In the genomic region with DNA sequence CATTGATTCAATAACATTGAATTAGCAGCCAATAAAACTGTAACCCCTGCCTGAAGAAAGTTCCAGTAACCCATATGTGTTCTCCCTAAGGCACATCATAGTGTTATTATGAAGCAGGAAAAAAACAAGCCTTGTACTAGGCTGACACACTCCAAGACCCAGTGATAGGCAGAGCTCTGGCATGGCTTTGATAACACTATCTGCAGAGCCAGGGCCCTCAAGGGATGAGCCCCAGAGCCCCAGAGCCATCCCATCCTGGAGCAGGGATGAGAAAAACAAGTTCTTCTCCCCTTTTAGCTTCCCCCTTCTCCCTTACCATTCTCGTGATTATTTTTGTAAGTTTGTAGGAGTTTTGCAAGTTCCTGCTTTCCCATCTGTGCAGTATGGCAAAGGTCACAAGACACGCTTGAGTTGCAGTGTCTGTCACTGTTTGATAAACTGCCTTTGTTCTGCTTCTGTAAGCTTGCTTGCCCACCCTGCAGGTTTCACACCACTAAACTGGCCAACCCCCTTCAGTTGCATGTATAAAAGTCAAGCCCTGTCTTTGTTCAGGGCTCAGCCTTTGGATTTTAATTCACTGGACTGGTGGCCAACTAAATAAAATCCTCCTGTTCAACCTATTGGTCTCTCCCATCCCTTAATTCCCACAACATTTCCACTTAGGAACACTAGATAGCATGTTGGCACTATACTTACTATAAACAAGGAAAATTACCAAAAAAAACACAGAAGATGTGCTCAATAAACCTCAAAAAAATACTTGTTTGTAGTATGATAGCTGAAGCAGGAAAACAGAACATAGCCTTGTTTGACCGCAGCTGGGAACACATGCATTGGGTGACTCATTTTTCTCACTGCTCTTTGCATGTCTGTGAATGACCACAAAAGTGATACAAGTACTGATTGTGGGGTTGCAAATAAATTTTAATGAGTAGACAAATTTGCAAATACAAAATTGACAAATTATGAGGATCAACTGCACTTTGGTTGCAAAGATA, we compare ENCODE assay signal across 11 cellular contexts. TPM values are rescaled to one million over a fixed set of nuclear protein-coding genes. Genes with fewer than 3 reads are reported as not detected.
A peak's percentile ranks its signal among the peaks of the same experiment; 100 is the strongest.
DNase-seq lines count a peak whose midpoint lies in the region; ATAC-seq, FAIRE-seq and TF ChIP-seq lines count a peak whose summit lies in the region.
"Had no signal": no experiment of that assay in that cellular context is flagged by ENCODE, and none has a peak within 500 bp of the region (broad histone marks: within the 10 kb centered on the region; RNA-seq: fewer than 3 reads in every experiment).

No MANE protein-coding gene starts in this region.

- in situ Hi-C loops in astrocyte of the spinal cord (cut with HindIII; ENCODE audit: low sequenced_read_pairs): no loop called here

- H3K27me3 ChIP-seq in upper lobe of left lung: no peaks in the 10 kb centered on the region

- TF ChIP-seq EP300 in upper lobe of left lung (IDR thresholded peaks at IDR 0.05): no peak

- no peaks in the 10 kb centered on the region for H3K27me3 Mint-ChIP-seq in stimulated activated memory B cell treated with anti-CD40 and anti-IgM and Interleukin-4, amounts not matched to agents 10 μg/mL and 1 μg/mL and 100 μg/mL, for 72 hours

- ATAC-seq in HG03521 (IDR thresholded peaks at IDR 0.05; ENCODE audit: unreplicated experiment) (peak; percentile 43), HG02610 (IDR thresholded peaks at IDR 0.05; ENCODE audit: unreplicated experiment) (no peak), upper lobe of left lung (ENCODE audit: low FRiP score in 2 of 2) (no peak)
- no peak for ATAC-seq in stimulated activated memory B cell treated with anti-CD40 and anti-IgM and Interleukin-4, amounts not matched to agents 10 μg/mL and 1 μg/mL and 100 μg/mL, for 72 hours

- peak overlapping the region; percentile 66 for H3K27ac Mint-ChIP-seq in stimulated activated memory B cell treated with anti-CD40 and anti-IgM and Interleukin-4, amounts not matched to agents 10 μg/mL and 1 μg/mL and 100 μg/mL, for 72 hours

- no peak for FAIRE-seq in GM19239 (lab: Jason Lieb, UNC)
- FAIRE-seq: A204.1, colon had no signal

- WGBS in upper lobe of left lung, 2 donors: 61 to 71% methylated on average over 3 of the region's 3 CpGs

- TF ChIP-seq CTCF in astrocyte of the spinal cord (IDR thresholded peaks at IDR 0.05; ENCODE audit: low read depth, low read length) (no peak), upper lobe of left lung (IDR thresholded peaks at IDR 0.05) (no peak)

- peak; percentile 17 for DNase-seq in NK-92 treated with Interleukin-12 subunit alpha and Interleukin-12 subunit beta, amount 100 ng/mL, for 24 hours (lab: John Stamatoyannopoulos, UW)
- DNase-seq in NK-92 (lab: John Stamatoyannopoulos, UW; ENCODE audit: unreplicated experiment): no peak
- DNase-seq in astrocyte of the spinal cord (ENCODE audit: low read depth, low spot score): peak; percentile 92
- no peak for DNase-seq in upper lobe of left lung
- no peak for DNase-seq in GM19239 (ENCODE audit: insufficient read length, low spot score)
- DNase-seq: activated CD4-positive, CD25-positive, alpha-beta regulatory T cell treated with anti-CD3 and anti-CD28 coated beads, Interleukin-2, amount 50 U/mL, for 72 hours had no signal

- H3K4me3 Mint-ChIP-seq in stimulated activated memory B cell treated with anti-CD40 and anti-IgM and Interleukin-4, amounts not matched to agents 10 μg/mL and 1 μg/mL and 100 μg/mL, for 72 hours: no peak overlapping the region

- no peaks in the 10 kb centered on the region for H3K36me3 Mint-ChIP-seq in stimulated activated memory B cell treated with anti-CD40 and anti-IgM and Interleukin-4, amounts not matched to agents 10 μg/mL and 1 μg/mL and 100 μg/mL, for 72 hours

- no peaks in the 10 kb centered on the region for H3K4me1 ChIP-seq in upper lobe of left lung

- H3K4me3 ChIP-seq in astrocyte of the spinal cord (ENCODE audit: low read depth, low read length) (no peak overlapping the region), upper lobe of left lung (no peak overlapping the region)

- no peaks in the 10 kb centered on the region for H3K9me3 ChIP-seq in upper lobe of left lung

- H3K9me3 Mint-ChIP-seq in stimulated activated memory B cell treated with anti-CD40 and anti-IgM and Interleukin-4, amounts not matched to agents 10 μg/mL and 1 μg/mL and 100 μg/mL, for 72 hours: peaks cover 4% of the 10 kb centered on the region

- H3K4me1 Mint-ChIP-seq in stimulated activated memory B cell treated with anti-CD40 and anti-IgM and Interleukin-4, amounts not matched to agents 10 μg/mL and 1 μg/mL and 100 μg/mL, for 72 hours: no peaks in the 10 kb centered on the region

- H3K36me3 ChIP-seq in upper lobe of left lung: no peaks in the 10 kb centered on the region

- H3K27ac ChIP-seq in upper lobe of left lung: no peak overlapping the region

- no peak for TF ChIP-seq POLR2A in upper lobe of left lung (IDR thresholded peaks at IDR 0.05)

RNA-seq across cellular contexts. Expression of gene GUCY1A2, which starts 22.5 kb away (rescaled TPM):
- total RNA-seq in upper lobe of left lung: 10 to 100 TPM in 3 of 6 donors, 1 to 10 TPM in 3; 4.2 to 22.9 (median 9.2) TPM

Comparison
In these comparisons a context has a peak if more than half of its experiments do, and no peak if none do; other contexts are left out.
1. DNase-seq: peak in NK-92 treated with Interleukin-12 subunit alpha and Interleukin-12 subunit beta, amount 100 ng/mL, for 24 hours (single experiment) and astrocyte of the spinal cord (single experiment); none in NK-92 (single experiment), upper lobe of left lung (0 of 2) and GM19239 (single experiment).